Comparison of ENCODE assay signal across 1 cellular context in genomic region chr1:24856787-24857527, GRCh38.
TF ChIP-seq lines count a peak whose summit lies in the region.

No MANE protein-coding gene starts in this region.

TF ChIP-seq in SK-N-SH, 30 proteins besides CTCF, POLR2A, EP300 and RAD21 (continued from another document):
- TF ChIP-seq, protein P1, sequence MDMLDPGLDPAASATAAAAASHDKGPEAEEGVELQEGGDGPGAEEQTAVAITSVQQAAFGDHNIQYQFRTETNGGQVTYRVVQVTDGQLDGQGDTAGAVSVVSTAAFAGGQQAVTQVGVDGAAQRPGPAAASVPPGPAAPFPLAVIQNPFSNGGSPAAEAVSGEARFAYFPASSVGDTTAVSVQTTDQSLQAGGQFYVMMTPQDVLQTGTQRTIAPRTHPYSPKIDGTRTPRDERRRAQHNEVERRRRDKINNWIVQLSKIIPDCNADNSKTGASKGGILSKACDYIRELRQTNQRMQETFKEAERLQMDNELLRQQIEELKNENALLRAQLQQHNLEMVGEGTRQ (IDR thresholded peaks at IDR 0.05; ENCODE audit: borderline replicate concordance, low read depth, low read length): no peak
- TF ChIP-seq FOSL2 (IDR thresholded peaks at IDR 0.05; ENCODE audit: borderline replicate concordance, low read depth) (no peak), TCF12 (IDR thresholded peaks at IDR 0.05) (no peak), SMC3 (IDR thresholded peaks at IDR 0.05; ENCODE audit: low read depth, low read length) (no peak)
